ENCODE assay signal across 11 cellular contexts in the genomic region with DNA sequence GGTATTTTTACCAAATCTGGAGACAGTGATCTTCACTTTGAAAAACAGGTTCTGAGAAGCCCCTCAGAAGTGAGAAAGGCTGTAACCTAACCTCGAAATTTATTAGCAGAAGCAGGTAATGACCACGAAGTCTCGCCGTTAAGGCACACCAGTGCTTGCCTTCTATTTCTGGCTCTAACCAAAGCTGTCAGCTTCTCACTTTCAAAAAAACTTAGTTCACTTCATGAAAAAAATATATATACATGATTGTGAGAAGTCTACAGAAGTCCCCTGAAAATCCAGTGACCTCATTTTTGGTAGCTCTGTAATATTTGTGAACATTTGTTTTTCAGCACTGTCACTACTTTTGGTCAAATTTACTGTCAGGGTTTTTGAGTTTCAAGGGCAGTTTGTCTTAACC. TPM values are rescaled to one million over a fixed set of nuclear protein-coding genes. Genes with fewer than 3 reads are reported as not detected.
DNase-seq lines count a peak whose midpoint lies in the region; ATAC-seq and TF ChIP-seq lines count a peak whose summit lies in the region.
"Had no signal": no experiment of that assay in that cellular context is flagged by ENCODE, and none has a peak within 500 bp of the region (broad histone marks: within the 10 kb centered on the region; RNA-seq: fewer than 3 reads in every experiment).

No MANE protein-coding gene starts in this region.

- no peak overlapping the region for H3K4me3 Mint-ChIP-seq in activated naive CD8-positive, alpha-beta T cell treated with anti-CD3 and anti-CD28 coated beads, Interleukin-2, amount 50 U/mL, for 24 hours

- H3K36me3 Mint-ChIP-seq in activated naive CD8-positive, alpha-beta T cell treated with anti-CD3 and anti-CD28 coated beads, Interleukin-2, amount 50 U/mL, for 24 hours (ENCODE audit: low read depth): no peaks in the 10 kb centered on the region

- H3K4me1 ChIP-seq in spleen (peaks cover 0 to 12% (median 0%) of the 10 kb centered on the region in 6 donors), upper lobe of right lung (peaks cover 10% of the 10 kb centered on the region)

- no peaks in the 10 kb centered on the region for H3K9me3 Mint-ChIP-seq in activated naive CD8-positive, alpha-beta T cell treated with anti-CD3 and anti-CD28 coated beads, Interleukin-2, amount 50 U/mL, for 24 hours

- H3K4me3 ChIP-seq in spleen: no peak overlapping the region
- H3K4me3 ChIP-seq in upper lobe of right lung: no peak overlapping the region

- H3K27ac Mint-ChIP-seq in activated naive CD8-positive, alpha-beta T cell treated with anti-CD3 and anti-CD28 coated beads, Interleukin-2, amount 50 U/mL, for 24 hours: no peak overlapping the region

- TF ChIP-seq CTCF in spleen (IDR thresholded peaks at IDR 0.05 in 8 of 11, conservative IDR thresholded peaks at IDR 0.05 in 3 of 11): no peak
- TF ChIP-seq CTCF in upper lobe of right lung (IDR thresholded peaks at IDR 0.05): no peak

- no peak overlapping the region for H3K27ac ChIP-seq in spleen
- H3K27ac ChIP-seq in upper lobe of right lung: no peak overlapping the region
- H3K27ac ChIP-seq: HL-60 had no signal

- H3K36me3 ChIP-seq in spleen: no peaks in the 10 kb centered on the region
- H3K36me3 ChIP-seq in upper lobe of right lung: no peaks in the 10 kb centered on the region

- H3K9me3 ChIP-seq in spleen: no peaks in the 10 kb centered on the region
- no peaks in the 10 kb centered on the region for H3K9me3 ChIP-seq in upper lobe of right lung

- peak; percentile 63 for ATAC-seq in GM18499 (IDR thresholded peaks at IDR 0.05; ENCODE audit: insufficient read depth, unreplicated experiment)
- ATAC-seq in GM19395 (IDR thresholded peaks at IDR 0.05; ENCODE audit: unreplicated experiment): peak; percentile 83
- peak; percentile 81 for ATAC-seq in HG02798 (IDR thresholded peaks at IDR 0.05; ENCODE audit: poor library complexity, unreplicated experiment)
- peak; percentile 68 for ATAC-seq in HG03571 (IDR thresholded peaks at IDR 0.05; ENCODE audit: unreplicated experiment)
- no peak for ATAC-seq in activated naive CD8-positive, alpha-beta T cell treated with anti-CD3 and anti-CD28 coated beads, Interleukin-2, amount 50 U/mL, for 24 hours
- ATAC-seq in upper lobe of right lung: no peak

- H3K27me3 Mint-ChIP-seq in activated naive CD8-positive, alpha-beta T cell treated with anti-CD3 and anti-CD28 coated beads, Interleukin-2, amount 50 U/mL, for 24 hours: no peaks in the 10 kb centered on the region

- no peak for TF ChIP-seq POLR2A in spleen (IDR thresholded peaks at IDR 0.05)

- no peaks in the 10 kb centered on the region for H3K27me3 ChIP-seq in spleen (replicated peaks in 1 of 7)
- H3K27me3 ChIP-seq in upper lobe of right lung: no peaks in the 10 kb centered on the region

- WGBS in spleen, 5 donors: 47 to 72% (median 56%) methylated on average over 4 of the region's 4 CpGs

- intact Hi-C loops in spleen (cut with DNase I; ENCODE audit: low total_unique reads) (no loop called here), upper lobe of right lung (cut with DNase I) (no loop called here)

- peaks cover 28% of the 10 kb centered on the region for H3K4me1 Mint-ChIP-seq in activated naive CD8-positive, alpha-beta T cell treated with anti-CD3 and anti-CD28 coated beads, Interleukin-2, amount 50 U/mL, for 24 hours

- DNase-seq in spleen: no peak
- no peak for DNase-seq in activated naive CD8-positive, alpha-beta T cell treated with anti-CD3 and anti-CD28 coated beads, Interleukin-2, amount 50 U/mL, for 24 hours
- DNase-seq in SK-N-DZ (ENCODE audit: low spot score): no peak
- DNase-seq in upper lobe of right lung: no peak
- DNase-seq: C1 segment of cervical spinal cord, NCI-H526 treated with DMSO at 0.1 percent for 48 hours had no signal

RNA-seq across cellular contexts. Expression of a gene that starts 19.1 kb away (rescaled TPM):
- total RNA-seq in spleen (100 to 1,000 TPM; 228 to 413 (median 271) TPM), upper lobe of right lung (450 TPM)
- polyA plus RNA-seq in spleen: 10 to 100 TPM; 35.4 to 68.8 (median 59.4) TPM
- 8.3 and 8.5 TPM in 2 replicates for polyA plus RNA-seq in SK-N-DZ (2014; cell fraction: cytosol; rRNA removed)
- polyA plus RNA-seq in SK-N-DZ (2014; cell fraction: nucleus; rRNA removed): 8.4 and 11.5 TPM in 2 replicates

Comparison
In these comparisons a context has a peak if more than half of its experiments do, and no peak if none do; other contexts are left out.
1. ATAC-seq: peak in GM18499 (single experiment), GM19395 (single experiment), HG02798 (single experiment) and HG03571 (single experiment); none in activated naive CD8-positive, alpha-beta T cell treated with anti-CD3 and anti-CD28 coated beads, Interleukin-2, amount 50 U/mL, for 24 hours (single experiment) and upper lobe of right lung (single experiment).